In the genomic region with DNA sequence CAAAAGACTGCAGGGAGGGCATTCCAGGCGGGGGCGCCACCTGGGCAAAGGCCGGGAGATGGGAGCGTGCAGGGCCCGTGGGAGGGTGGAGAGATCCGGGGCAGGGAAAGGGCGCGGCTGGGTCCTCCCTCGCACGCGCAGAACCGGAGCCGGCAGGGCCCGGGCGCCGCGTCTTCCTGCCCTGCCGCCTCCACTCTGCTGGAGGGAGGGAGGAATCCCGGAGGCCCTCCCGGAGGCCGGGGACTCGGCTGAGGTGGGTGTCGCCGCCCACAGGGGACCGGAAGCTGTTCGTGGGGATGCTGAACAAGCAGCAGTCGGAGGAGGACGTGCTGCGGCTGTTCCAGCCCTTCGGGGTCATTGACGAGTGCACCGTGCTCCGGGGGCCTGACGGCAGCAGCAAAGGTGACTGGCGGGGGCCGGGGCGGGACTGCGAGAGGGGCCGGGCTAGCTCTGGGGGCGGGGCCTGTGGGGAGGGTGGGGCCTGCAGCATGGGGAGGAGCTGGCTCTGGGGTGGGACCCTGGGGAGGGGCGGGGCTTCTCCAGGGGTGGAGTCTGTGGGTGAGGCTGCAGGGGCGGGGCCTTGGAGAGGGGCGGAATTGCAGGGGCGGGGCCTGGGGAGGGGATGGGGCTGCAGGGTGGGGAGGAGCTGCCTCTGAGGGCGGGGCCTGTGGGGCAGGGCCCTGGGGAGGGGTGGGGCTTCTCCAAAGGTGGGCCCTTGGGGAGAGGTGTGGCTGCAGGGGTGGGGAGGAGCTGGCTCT, we compare ENCODE assay signal across 8 cellular contexts. TPM values are rescaled to one million over a fixed set of nuclear protein-coding genes. Genes with fewer than 3 reads are reported as not detected.
A peak's percentile ranks its signal among the peaks of the same experiment; 100 is the strongest.
DNase-seq lines count a peak whose midpoint lies in the region; ATAC-seq and TF ChIP-seq lines count a peak whose summit lies in the region.

No MANE protein-coding gene starts in this region.

- H3K27ac ChIP-seq in MM.1S (ENCODE audit: low read length): no peak overlapping the region
- no peak overlapping the region for H3K27ac ChIP-seq in vagina

- H4K20me1 ChIP-seq in MM.1S (ENCODE audit: insufficient read depth, low read length): no peaks in the 10 kb centered on the region

- H3K27ac Mint-ChIP-seq in activated naive CD4-positive, alpha-beta T cell treated with anti-CD3 and anti-CD28 coated beads, Interleukin-2, amount 10 ng/mL, durations not matched to agents 7 days and 5 days: peak overlapping the region; percentile 77
- H3K27ac Mint-ChIP-seq in progenitor cell of endocrine pancreas: no peak overlapping the region

- H3K27me3 Mint-ChIP-seq in activated naive CD4-positive, alpha-beta T cell treated with anti-CD3 and anti-CD28 coated beads, Interleukin-2, amount 10 ng/mL, durations not matched to agents 7 days and 5 days: peaks cover 48% of the 10 kb centered on the region
- peaks cover 69% of the 10 kb centered on the region for H3K27me3 Mint-ChIP-seq in progenitor cell of endocrine pancreas

- no peaks in the 10 kb centered on the region for H3K36me3 Mint-ChIP-seq in activated naive CD4-positive, alpha-beta T cell treated with anti-CD3 and anti-CD28 coated beads, Interleukin-2, amount 10 ng/mL, durations not matched to agents 7 days and 5 days
- H3K36me3 Mint-ChIP-seq in progenitor cell of endocrine pancreas (ENCODE audit: insufficient read depth): no peaks in the 10 kb centered on the region

- TF ChIP-seq CTCF in GM06990 (IDR thresholded peaks at IDR 0.05; ENCODE audit: insufficient read depth, low read length, poor library complexity, severe bottlenecking) (no peak), MM.1S (IDR thresholded peaks at IDR 0.05; ENCODE audit: low read length) (no peak), progenitor cell of endocrine pancreas (IDR thresholded peaks at IDR 0.05; ENCODE audit: unreplicated experiment) (peak; percentile 64), vagina (IDR thresholded peaks at IDR 0.05) (no peak)

- no peaks in the 10 kb centered on the region for H3F3A ChIP-seq in MM.1S (ENCODE audit: insufficient read depth, low read length)

- H3K9me2 ChIP-seq in MM.1S (replicated peaks; ENCODE audit: insufficient read depth, low read length): no peaks in the 10 kb centered on the region

- H3K9ac ChIP-seq in MM.1S (ENCODE audit: low read length): no peak overlapping the region

- H3K79me2 ChIP-seq in MM.1S (ENCODE audit: low read length): no peaks in the 10 kb centered on the region

- peak overlapping the region; percentile 70 for H3K4me3 Mint-ChIP-seq in activated naive CD4-positive, alpha-beta T cell treated with anti-CD3 and anti-CD28 coated beads, Interleukin-2, amount 10 ng/mL, durations not matched to agents 7 days and 5 days
- H3K4me3 Mint-ChIP-seq in progenitor cell of endocrine pancreas (ENCODE audit: low read depth): peak overlapping the region; percentile 48

- TF ChIP-seq POLR2A in vagina (IDR thresholded peaks at IDR 0.05): no peak

- peak; percentile 84 for ATAC-seq in SK-N-SH treated with all-trans-retinoic acid at 6 μM for 48 hours
- no peak for ATAC-seq in GM18511 (IDR thresholded peaks at IDR 0.05; ENCODE audit: unreplicated experiment)

- H3K9me3 Mint-ChIP-seq in activated naive CD4-positive, alpha-beta T cell treated with anti-CD3 and anti-CD28 coated beads, Interleukin-2, amount 10 ng/mL, durations not matched to agents 7 days and 5 days: no peaks in the 10 kb centered on the region
- no peaks in the 10 kb centered on the region for H3K9me3 Mint-ChIP-seq in progenitor cell of endocrine pancreas (ENCODE audit: low read depth)

- H3K4me3 ChIP-seq in GM06990 (replicated peaks; ENCODE audit: low read depth, low read length) (peak overlapping the region; percentile 62), MM.1S (ENCODE audit: low read length) (0 out of 2 replicates have a peak overlapping the region, but pooled peaks have one; percentile 40), vagina (peak overlapping the region; percentile 33 to 42)

- peak overlapping the region; percentile 19; the same call in 1 of the 2 replicates for H3K4me2 ChIP-seq in MM.1S (ENCODE audit: low read depth, low read length)

- H3K4me1 Mint-ChIP-seq in activated naive CD4-positive, alpha-beta T cell treated with anti-CD3 and anti-CD28 coated beads, Interleukin-2, amount 10 ng/mL, durations not matched to agents 7 days and 5 days: peaks cover 18% of the 10 kb centered on the region
- H3K4me1 Mint-ChIP-seq in progenitor cell of endocrine pancreas (ENCODE audit: low read depth): no peaks in the 10 kb centered on the region

- CTCF ChIA-PET in activated naive CD4-positive, alpha-beta T cell treated with anti-CD3 and anti-CD28 coated beads, Interleukin-2, amount 10 ng/mL, durations not matched to agents 7 days and 5 days (lab: Charles Lee): interaction anchor here (0.8 to 1.2 kb wide), 3 partner anchors 8 to 21 kb away, joined by 3 to 7 read pairs (median 3); no protein-coding TSS in a partner anchor

- H3K36me3 ChIP-seq in GM06990 (ENCODE audit: control insufficient read depth, insufficient read depth, low read length) (no peaks in the 10 kb centered on the region), MM.1S (replicated peaks; ENCODE audit: insufficient read depth, low read length) (no peaks in the 10 kb centered on the region), vagina (no peaks in the 10 kb centered on the region)

- H3K9me3 ChIP-seq in MM.1S (replicated peaks; ENCODE audit: insufficient read depth, low read length) (no peaks in the 10 kb centered on the region), vagina (no peaks in the 10 kb centered on the region)

- intact Hi-C loops in head of caudate nucleus (cut with DNase I) (no loop called here), vagina (cut with DNase I) (no loop called here)

- H3K27me3 ChIP-seq in GM06990 (replicated peaks; ENCODE audit: control insufficient read depth, insufficient read depth, low read length) (no peaks in the 10 kb centered on the region; the same call in 1 of the 2 replicates), MM.1S (replicated peaks; ENCODE audit: insufficient read depth, low read length) (peaks cover 80% of the 10 kb centered on the region), vagina (no peaks in the 10 kb centered on the region)

- 0 out of 2 replicates have a peak overlapping the region, but pooled peaks have one; percentile 30 for H2AFZ ChIP-seq in MM.1S (ENCODE audit: low read length)

- H3K4me1 ChIP-seq in MM.1S (ENCODE audit: low read length): no peaks in the 10 kb centered on the region
- peaks cover 14% of the 10 kb centered on the region for H3K4me1 ChIP-seq in vagina

- DNase-seq in GM06990 (ENCODE audit: extremely low read depth, insufficient read length): peak; percentile 84
- DNase-seq in MM.1S: peak; percentile 31
- peak; percentile 90 for DNase-seq in activated naive CD4-positive, alpha-beta T cell treated with anti-CD3 and anti-CD28 coated beads, Interleukin-2, amount 10 ng/mL, durations not matched to agents 7 days and 5 days
- DNase-seq in head of caudate nucleus: peak; percentile 62 to 97 (median 87)
- peak; percentile 55 for DNase-seq in progenitor cell of endocrine pancreas (ENCODE audit: low spot score, unreplicated experiment)
- DNase-seq in vagina (ENCODE audit: extremely low spot score in 2 of 2): no peak

TF ChIP-seq in SK-N-SH treated with all-trans-retinoic acid at 6 μM for 48 hours, 23 proteins besides CTCF, POLR2A, EP300 and RAD21:
- TF ChIP-seq ZC3H10 (CRISPR knock-in tag; IDR thresholded peaks at IDR 0.05): no peak
- TF ChIP-seq, protein P1, sequence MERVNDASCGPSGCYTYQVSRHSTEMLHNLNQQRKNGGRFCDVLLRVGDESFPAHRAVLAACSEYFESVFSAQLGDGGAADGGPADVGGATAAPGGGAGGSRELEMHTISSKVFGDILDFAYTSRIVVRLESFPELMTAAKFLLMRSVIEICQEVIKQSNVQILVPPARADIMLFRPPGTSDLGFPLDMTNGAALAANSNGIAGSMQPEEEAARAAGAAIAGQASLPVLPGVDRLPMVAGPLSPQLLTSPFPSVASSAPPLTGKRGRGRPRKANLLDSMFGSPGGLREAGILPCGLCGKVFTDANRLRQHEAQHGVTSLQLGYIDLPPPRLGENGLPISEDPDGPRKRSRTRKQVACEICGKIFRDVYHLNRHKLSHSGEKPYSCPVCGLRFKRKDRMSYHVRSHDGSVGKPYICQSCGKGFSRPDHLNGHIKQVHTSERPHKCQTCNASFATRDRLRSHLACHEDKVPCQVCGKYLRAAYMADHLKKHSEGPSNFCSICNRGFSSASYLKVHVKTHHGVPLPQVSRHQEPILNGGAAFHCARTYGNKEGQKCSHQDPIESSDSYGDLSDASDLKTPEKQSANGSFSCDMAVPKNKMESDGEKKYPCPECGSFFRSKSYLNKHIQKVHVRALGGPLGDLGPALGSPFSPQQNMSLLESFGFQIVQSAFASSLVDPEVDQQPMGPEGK (CRISPR knock-in tag; IDR thresholded peaks at IDR 0.05; ENCODE audit: borderline replicate concordance): 0 out of 2 replicates have a peak, but pooled peaks have one; percentile 21
TF ChIP-seq in SK-N-SH treated with all-trans-retinoic acid at 6 μM for 48 hours: peak in this region for 1.

RNA-seq across cellular contexts. Expression of a gene that starts 51.3 kb away (rescaled TPM):
- total RNA-seq in progenitor cell of endocrine pancreas (1.6 and 1.7 TPM in 2 replicates), vagina (not detected)

Comparison
In these comparisons a context has a peak if more than half of its experiments do, and no peak if none do; other contexts are left out.
1. DNase-seq: peak in GM06990 (single experiment), MM.1S (single experiment), activated naive CD4-positive, alpha-beta T cell treated with anti-CD3 and anti-CD28 coated beads, Interleukin-2, amount 10 ng/mL, durations not matched to agents 7 days and 5 days (single experiment), head of caudate nucleus (42 of 42) and progenitor cell of endocrine pancreas (single experiment); none in vagina (0 of 2).
2. Peak in every context shown above with its lines, with median percentiles within 50 percentile points of each other: H3K4me3 ChIP-seq.